In the genomic region with DNA sequence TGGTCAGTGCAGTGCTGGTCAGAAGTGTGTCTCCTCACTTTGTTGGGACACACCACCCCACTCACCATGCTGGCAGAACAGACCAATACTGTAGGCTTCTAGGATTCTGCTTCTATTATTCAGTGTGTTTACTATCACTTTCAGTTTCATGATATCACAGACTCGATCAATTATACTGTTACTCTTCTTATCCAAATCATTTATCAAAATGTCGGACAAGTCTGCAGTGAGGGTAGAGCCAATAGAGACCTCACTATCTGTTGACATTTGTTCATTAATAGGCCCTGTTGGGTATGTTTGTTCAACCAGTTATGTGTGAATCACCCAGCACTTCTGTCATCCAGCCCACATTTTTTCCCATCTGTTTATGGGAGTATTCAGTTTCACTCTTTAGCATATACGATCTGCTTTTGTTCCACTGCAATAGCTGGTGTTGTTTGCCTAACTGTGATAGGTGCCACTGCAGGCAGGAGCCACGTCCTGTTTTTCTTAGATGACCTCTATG, we compare ENCODE assay signal across 8 cellular contexts.
DNase-seq lines count a peak whose midpoint lies in the region; ATAC-seq and TF ChIP-seq lines count a peak whose summit lies in the region.

No MANE protein-coding gene starts in this region.

- H3K4me1 ChIP-seq in Peyer's patch = no peaks in the 10 kb centered on the region

- H3K27me3 Mint-ChIP-seq in activated naive CD4-positive, alpha-beta T cell treated with anti-CD3 and anti-CD28 coated beads for 36 hours (ENCODE audit: low read depth) = no peaks in the 10 kb centered on the region

- peak overlapping the region in 2 of 4 donors; percentile 11 to 31 for H3K27ac ChIP-seq in Peyer's patch

- CTCF ChIA-PET in activated naive CD4-positive, alpha-beta T cell treated with anti-CD3 and anti-CD28 coated beads for 36 hours (lab: Charles Lee) = interaction anchor here (1.0 kb wide), 1 partner anchor 8 kb away, joined by 3 read pairs; no protein-coding TSS in a partner anchor

- H3K36me3 Mint-ChIP-seq in activated naive CD4-positive, alpha-beta T cell treated with anti-CD3 and anti-CD28 coated beads for 36 hours (ENCODE audit: low read depth) = peaks cover 7% of the 10 kb centered on the region

- peaks cover 47% of the 10 kb centered on the region for H3K4me1 Mint-ChIP-seq in activated naive CD4-positive, alpha-beta T cell treated with anti-CD3 and anti-CD28 coated beads for 36 hours (ENCODE audit: low read depth)

- peak overlapping the region in 3 of 4 donors; percentile 1 to 33 (median 30) for H3K4me3 ChIP-seq in Peyer's patch

- no peak for TF ChIP-seq CTCF in Peyer's patch (IDR thresholded peaks at IDR 0.05)

- intact Hi-C loops in activated naive CD4-positive, alpha-beta T cell treated with anti-CD3 and anti-CD28 coated beads for 36 hours (cut with micrococcal nuclease) = loop anchor here (1.0 to 5.0 kb wide), 5 partner anchors 54 to 349 kb away; a partner anchor contains a TSS
- intact Hi-C loops in sciatic nerve (cut with DNase I) (no loop called here), posterior vena cava (cut with DNase I) (no loop called here)

- peak; percentile 77 for ATAC-seq in esophagus mucosa
- ATAC-seq in sciatic nerve = peak; percentile 32
- no peak for ATAC-seq in HG02588 (IDR thresholded peaks at IDR 0.05; ENCODE audit: unreplicated experiment)
- no peak for ATAC-seq in GM19452 (IDR thresholded peaks at IDR 0.05; ENCODE audit: unreplicated experiment)

- peak overlapping the region; percentile 76 for H3K27ac Mint-ChIP-seq in activated naive CD4-positive, alpha-beta T cell treated with anti-CD3 and anti-CD28 coated beads for 36 hours

- peak overlapping the region; percentile 64 for H3K4me3 Mint-ChIP-seq in activated naive CD4-positive, alpha-beta T cell treated with anti-CD3 and anti-CD28 coated beads for 36 hours

- DNase-seq in activated naive CD4-positive, alpha-beta T cell treated with anti-CD3 and anti-CD28 coated beads for 36 hours = peak; percentile 43
- no peak for DNase-seq in activated naive CD4-positive, alpha-beta T cell (lab: John Stamatoyannopoulos, UW)
- DNase-seq in Peyer's patch (no peak), sciatic nerve (ENCODE audit: low spot score) (no peak), posterior vena cava (ENCODE audit: low spot score) (no peak)

- H3K36me3 ChIP-seq in Peyer's patch = no peaks in the 10 kb centered on the region

- no peak for TF ChIP-seq POLR2A in Peyer's patch (IDR thresholded peaks at IDR 0.05)

- peaks cover 10% of the 10 kb centered on the region for H3K9me3 Mint-ChIP-seq in activated naive CD4-positive, alpha-beta T cell treated with anti-CD3 and anti-CD28 coated beads for 36 hours

- H3K27me3 ChIP-seq in Peyer's patch = no peaks in the 10 kb centered on the region

- peaks cover 0 to 2% (median 0%) of the 10 kb centered on the region in 4 donors for H3K9me3 ChIP-seq in Peyer's patch

Comparison
In these comparisons a context has a peak if more than half of its experiments do, and no peak if none do; other contexts are left out.
1. ATAC-seq: peak in esophagus mucosa (single experiment) and sciatic nerve (single experiment); none in HG02588 (single experiment) and GM19452 (single experiment).